ENCODE assay signal across 15 cellular contexts in genomic region chr19:46931197-46931596, GRCh38.
DNase-seq lines count a peak whose midpoint lies in the region; ATAC-seq, FAIRE-seq and TF ChIP-seq lines count a peak whose summit lies in the region.
"Had no signal": no experiment of that assay in that cellular context is flagged by ENCODE, and none has a peak within 500 bp of the region (broad histone marks: within the 10 kb centered on the region; RNA-seq: fewer than 3 reads in every experiment).

No MANE protein-coding gene starts in this region.

- no peak overlapping the region for H3K9ac ChIP-seq in HepG2 (ENCODE audit: insufficient read depth, low read depth, low read length)
- H3K9ac ChIP-seq in mesenchymal stem cell (ENCODE audit: low read length) = no peak overlapping the region

- H3K4me2 ChIP-seq in HepG2 (ENCODE audit: low read depth, low read length) = no peak overlapping the region
- H3K4me2 ChIP-seq in mesenchymal stem cell (ENCODE audit: low read length, poor library complexity, severe bottlenecking) = no peak overlapping the region

- TF ChIP-seq CTCF in right lobe of liver (IDR thresholded peaks at IDR 0.05) (no peak), HepG2 (CRISPR knock-in tag; IDR thresholded peaks at IDR 0.05) (no peak), left lung (IDR thresholded peaks at IDR 0.05) (no peak)

- 45% methylated on average over 4 of the region's 5 CpGs for WGBS in right lobe of liver (ENCODE audit: insufficient coverage, low coverage, low lambda C conversion rate, missing lambda C conversion rate)
- WGBS in HepG2 (ENCODE audit: low lambda C conversion rate) = 93% methylated on average over 5 of the region's 5 CpGs
- 96% methylated on average over 4 of the region's 5 CpGs for WGBS in mesenchymal stem cell

- no peaks in the 10 kb centered on the region for H3K9me3 ChIP-seq in right lobe of liver
- no peaks in the 10 kb centered on the region for H3K9me3 ChIP-seq in HepG2 (ENCODE audit: low read length)
- no peaks in the 10 kb centered on the region for H3K9me3 ChIP-seq in mesenchymal stem cell (ENCODE audit: control insufficient read depth, low read length)
- H3K9me3 ChIP-seq in left lung = no peaks in the 10 kb centered on the region
- H3K9me3 ChIP-seq: sigmoid colon, vagina had no signal

- peaks cover 18% of the 10 kb centered on the region; the same call in 1 of the 2 replicates for H4K20me1 ChIP-seq in HepG2 (ENCODE audit: insufficient read depth, low read length)

- peaks cover 15% of the 10 kb centered on the region for H3K79me1 ChIP-seq in mesenchymal stem cell (replicated peaks; ENCODE audit: low read length, poor library complexity, severe bottlenecking)

- H2BK120ac ChIP-seq in mesenchymal stem cell (ENCODE audit: low read depth, low read length) = no peak overlapping the region

- no TSS peak for BruUV-seq in HepG2 (replicated peaks; lab: Mats Ljungman, UMichigan)

- no peak for FAIRE-seq in HepG2 (lab: Jason Lieb, UNC)

- CTCF ChIA-PET in HepG2 (lab: Yijun Ruan, JAX; ENCODE audit: low intra/inter-chr PET ratio, low total read pairs) = no interaction called here

- H3K36me3 ChIP-seq in right lobe of liver = no peaks in the 10 kb centered on the region
- peaks cover 1 to 12% of the 10 kb centered on the region in 2 experiments; a peak in 3 of 5 replicates for H3K36me3 ChIP-seq in HepG2 (replicated peaks in 1 of 2; ENCODE audit: control insufficient read depth in 1 of 2, insufficient read depth in 2 of 2, low read length in 2 of 2)
- no peaks in the 10 kb centered on the region for H3K36me3 ChIP-seq in mesenchymal stem cell (ENCODE audit: control insufficient read depth in 1 of 2, insufficient read depth in 2 of 2, low read depth in 1 of 2, low read length in 2 of 2)
- no peaks in the 10 kb centered on the region for H3K36me3 ChIP-seq in left lung
- H3K36me3 ChIP-seq: sigmoid colon, vagina had no signal

- ATAC-seq in right lobe of liver (peak; percentile 32 to 45 (median 41)), HepG2 (no peak), HG03095 (IDR thresholded peaks at IDR 0.05; ENCODE audit: unreplicated experiment) (no peak), left lung (no peak)

- no peak overlapping the region for H4K8ac ChIP-seq in mesenchymal stem cell (ENCODE audit: low read length)

- H3K18ac ChIP-seq in mesenchymal stem cell (ENCODE audit: low read depth in 1 of 2, low read length in 2 of 2) = peak overlapping the region in 1 of 2 experiments; percentile 28

- peak overlapping the region in 1 of 2 experiments; percentile 6 for H2BK12ac ChIP-seq in mesenchymal stem cell (ENCODE audit: low read length in 2 of 2)

- H3K23ac ChIP-seq in mesenchymal stem cell (ENCODE audit: low read length in 2 of 2) = peak overlapping the region in 1 of 2 experiments; percentile 60

- POLR2A ChIA-PET in HepG2 (lab: Yijun Ruan, JAX) = interaction anchor here (1.6 kb wide), 1 partner anchor 23 kb away, joined by 6 read pairs; no protein-coding TSS in a partner anchor

- in situ Hi-C loops in HepG2 (cut with HindIII; ENCODE audit: extremely low pct_ligation_motif_present, low pct_unique_long_range_greater_than_20kb) = no loop called here

- H2AFZ ChIP-seq in HepG2 (ENCODE audit: low read length) (no peak overlapping the region), mesenchymal stem cell (ENCODE audit: low read depth, low read length) (no peak overlapping the region)

- H2BK15ac ChIP-seq in mesenchymal stem cell (ENCODE audit: low read depth, poor library complexity, severe bottlenecking) = no peak overlapping the region

- no peak overlapping the region for H2BK5ac ChIP-seq in mesenchymal stem cell (ENCODE audit: low read depth, low read length, poor library complexity, severe bottlenecking)

- H3K27me3 ChIP-seq in right lobe of liver (no peaks in the 10 kb centered on the region), HepG2 (ENCODE audit: control insufficient read depth in 1 of 2, insufficient read depth in 2 of 2, low read length in 2 of 2) (no peaks in the 10 kb centered on the region), mesenchymal stem cell (ENCODE audit: control insufficient read depth in 1 of 2, insufficient read depth in 1 of 2, low read length in 2 of 2) (no peaks in the 10 kb centered on the region), left lung (no peaks in the 10 kb centered on the region)
- H3K27me3 ChIP-seq: sigmoid colon, vagina had no signal

- H2AK5ac ChIP-seq in mesenchymal stem cell (ENCODE audit: low read length, severe bottlenecking) = peak overlapping the region; percentile 76

- no peak overlapping the region for H3K14ac ChIP-seq in mesenchymal stem cell (ENCODE audit: low read length in 2 of 2)

- H3K4me1 ChIP-seq in right lobe of liver (peaks cover 0 to 9% (median 4%) of the 10 kb centered on the region in 4 donors), HepG2 (ENCODE audit: insufficient read depth, low read length) (peaks cover 32% of the 10 kb centered on the region), mesenchymal stem cell (ENCODE audit: control insufficient read depth, insufficient read depth, low read depth, low read length) (peaks cover 11% of the 10 kb centered on the region), left lung (peaks cover 32 to 38% of the 10 kb centered on the region in 2 donors)

- H3K27ac ChIP-seq in right lobe of liver (no peak overlapping the region), HepG2 (ENCODE audit: extremely low read length, insufficient read depth, low read length) (no peak overlapping the region), mesenchymal stem cell (ENCODE audit: low read length, poor library complexity, severe bottlenecking) (no peak overlapping the region), left lung (no peak overlapping the region)
- H3K27ac ChIP-seq: sigmoid colon, vagina had no signal

- DNase-seq in right lobe of liver = peak in 1 of 3 donors; percentile 39
- DNase-seq in HepG2 (ENCODE audit: low spot score) = no peak
- peak; percentile 49 for DNase-seq in cerebellum (ENCODE audit: low spot score)
- DNase-seq in mesenchymal stem cell = no peak
- DNase-seq in erythroblast (lab: John Stamatoyannopoulos, UW) = no peak
- DNase-seq in activated effector memory CD4-positive, alpha-beta T cell treated with Interleukin-2 at 50 U/mL for 16 hours = no peak
- DNase-seq in left lung = no peak
- DNase-seq: activated naive CD4-positive, alpha-beta T cell treated with anti-CD3 and anti-CD28 coated beads for 36 hours; NCI-H1092; NCI-H2171 treated with DMSO at 0.1 percent for 48 hours; NK-92 treated with Interleukin-12 subunit alpha and Interleukin-12 subunit beta, amount 100 ng/mL, for 24 hours; sigmoid colon; stimulated activated CD4-positive, alpha-beta T cell treated with anti-CD3 and anti-CD28 coated beads, Interleukin-4, amount 100 ng/mL, for 1 hour had no signal

- TF ChIP-seq POLR2A in right lobe of liver (IDR thresholded peaks at IDR 0.05) (no peak), HepG2 (IDR thresholded peaks at IDR 0.05; ENCODE audit: insufficient read depth in 1 of 2, low read depth in 2 of 2, low read length in 2 of 2) (no peak), erythroblast (IDR thresholded peaks at IDR 0.05; ENCODE audit: low read length) (no peak)

- no peak for TF ChIP-seq EP300 in HepG2 (IDR thresholded peaks at IDR 0.05; ENCODE audit: low read depth in 2 of 2, low read length in 2 of 2)
- no peak for TF ChIP-seq EP300 in HepG2 (CRISPR knock-in tag; IDR thresholded peaks at IDR 0.05; ENCODE audit: borderline replicate concordance)

- H3K4me3 ChIP-seq in right lobe of liver (no peak overlapping the region), HepG2 (replicated peaks in 1 of 3; ENCODE audit: insufficient read depth in 1 of 3, low read depth in 2 of 3, low read length in 3 of 3) (no peak overlapping the region), mesenchymal stem cell (ENCODE audit: insufficient read depth in 1 of 2, low read depth in 1 of 2, low read length in 2 of 2) (no peak overlapping the region), left lung (no peak overlapping the region)
- H3K4me3 ChIP-seq: sigmoid colon, vagina had no signal

- no peak overlapping the region for H3K4ac ChIP-seq in mesenchymal stem cell (ENCODE audit: low read depth in 1 of 2, low read length in 2 of 2)

- no peak overlapping the region for H4K91ac ChIP-seq in mesenchymal stem cell (ENCODE audit: low read length)

- no peak for TF ChIP-seq RAD21 in HepG2 (CRISPR knock-in tag; IDR thresholded peaks at IDR 0.05)

- intact Hi-C loops in right lobe of liver (cut with DNase I) (no loop called here), HepG2 (cut with micrococcal nuclease; ENCODE audit: unreplicated experiment) (no loop called here), left lung (cut with DNase I) (no loop called here)

- H3K79me2 ChIP-seq in HepG2 (ENCODE audit: insufficient read depth, low read length) = peaks cover 92% of the 10 kb centered on the region

TF ChIP-seq in HepG2, 621 proteins besides CTCF, POLR2A, EP300 and RAD21 (continues in another document):
- TF ChIP-seq NPAS2 (CRISPR knock-in tag; IDR thresholded peaks at IDR 0.05; ENCODE audit: borderline replicate concordance) (no peak), TGIF2 (CRISPR knock-in tag; IDR thresholded peaks at IDR 0.05) (no peak), ZNF503 (CRISPR knock-in tag; IDR thresholded peaks at IDR 0.05) (no peak), GPBP1L1 (CRISPR knock-in tag; IDR thresholded peaks at IDR 0.05) (no peak)

Comparison
In these comparisons a context has a peak if more than half of its experiments do, and no peak if none do; other contexts are left out.
1. ATAC-seq: peak in right lobe of liver (4 of 4); none in HepG2 (single experiment), HG03095 (single experiment) and left lung (single experiment).